ENCODE assay signal across 25 cellular contexts in the genomic region with DNA sequence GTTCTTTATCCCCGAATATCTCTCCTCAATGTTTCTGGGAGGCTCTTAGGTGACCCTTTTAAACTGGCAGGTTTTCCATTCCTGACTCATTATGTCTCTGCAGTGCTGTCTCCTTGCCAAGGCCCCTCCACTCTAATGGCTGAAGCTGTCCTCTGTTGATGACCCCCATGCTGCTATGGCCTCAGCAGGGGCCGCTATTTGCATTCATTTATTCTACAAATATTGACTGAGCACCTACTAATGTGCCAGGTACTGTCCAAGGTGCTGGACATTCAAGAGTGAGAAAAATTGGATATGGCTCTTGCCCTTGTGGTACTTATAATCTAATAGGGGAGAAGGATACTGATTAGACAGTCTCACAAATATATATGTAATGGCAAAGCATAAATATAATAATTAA. TPM values are rescaled to one million over a fixed set of nuclear protein-coding genes. Genes with fewer than 3 reads are reported as not detected.
DNase-seq lines count a peak whose midpoint lies in the region; ATAC-seq, FAIRE-seq and TF ChIP-seq lines count a peak whose summit lies in the region.
"Had no signal": no experiment of that assay in that cellular context is flagged by ENCODE, and none has a peak within 500 bp of the region (broad histone marks: within the 10 kb centered on the region; RNA-seq: fewer than 3 reads in every experiment).

No MANE protein-coding gene starts in this region.

- BruUV-seq in K562 (replicated peaks; lab: Mats Ljungman, UMichigan), result no TSS peak

- CTCF ChIA-PET in HEK293 (lab: Yijun Ruan, JAX), result interaction anchor here (0.7 kb wide), 1 partner anchor 26 kb away, joined by 3 read pairs; no protein-coding TSS in a partner anchor
- CTCF ChIA-PET in K562 (lab: Yijun Ruan, JAX; ENCODE audit: low intra/inter-chr PET ratio), result no interaction called here

- H4K20me1 ChIP-seq in K562 (replicated peaks; ENCODE audit: control insufficient read depth, insufficient read depth, low read length), result no peaks in the 10 kb centered on the region; the same call in 1 of the 2 replicates

- no peak overlapping the region for H2AFZ ChIP-seq in K562 (ENCODE audit: low read depth, low read length)

- no peak overlapping the region for H3K4me2 ChIP-seq in K562 (ENCODE audit: insufficient read depth, low read length)

- H3K9me3 Mint-ChIP-seq in chondrocyte (ENCODE audit: low read depth), result peaks cover 10% of the 10 kb centered on the region

- TF ChIP-seq CTCF in HEK293 (tag by site-specific recombination; IDR thresholded peaks at IDR 0.05), result no peak
- no peak for TF ChIP-seq CTCF in K562 (IDR thresholded peaks at IDR 0.05 in 2 of 3, conservative IDR thresholded peaks at IDR 0.05 in 1 of 3; ENCODE audit: insufficient read depth in 2 of 3, low read depth in 1 of 3, low read length in 3 of 3)
- TF ChIP-seq CTCF in chondrocyte (IDR thresholded peaks at IDR 0.05), result no peak
- no peak for TF ChIP-seq CTCF in vagina (IDR thresholded peaks at IDR 0.05)

- 0% methylated on average over 2 of the region's 2 CpGs for WGBS in K562 (ENCODE audit: insufficient coverage, low coverage, missing lambda C conversion rate)

- H3K36me3 ChIP-seq in HEK293 (ENCODE audit: control insufficient read depth in 2 of 2, insufficient read depth in 1 of 2, low read length in 2 of 2) (no peaks in the 10 kb centered on the region), K562 (ENCODE audit: control insufficient read depth, insufficient read depth, low read length) (no peaks in the 10 kb centered on the region), vagina (no peaks in the 10 kb centered on the region)
- H3K36me3 ChIP-seq: HAP-1 had no signal

- peak; percentile 7 for DNase-seq in ACHN
- peak; percentile 24 for DNase-seq in OCI-M1 (lab: John Stamatoyannopoulos, UW)
- DNase-seq in K562 (ENCODE audit: extremely low read depth in 1 of 4, low spot score in 3 of 4), result no peak
- DNase-seq in chondrocyte (ENCODE audit: low spot score), result no peak
- DNase-seq in islet precursor cell, result no peak
- DNase-seq in vagina (ENCODE audit: extremely low spot score in 2 of 2), result no peak
- DNase-seq: CD4-positive, CD25-positive, alpha-beta regulatory T cell; DMS 273 treated with DMSO at 0.1 percent for 48 hours; DMS79 treated with DMSO at 0.1 percent for 48 hours; NCI-H1105; NCI-H146; NCI-H2029 treated with DMSO at 0.1 percent for 48 hours; NCI-H226; NCI-H524; NCI-H774; SHP77 had no signal

- H3K27me3 ChIP-seq in K562 (ENCODE audit: control insufficient read depth in 2 of 2, insufficient read depth in 2 of 2, low read length in 2 of 2) (no peaks in the 10 kb centered on the region; a peak in 1 of 5 replicates), vagina (no peaks in the 10 kb centered on the region)

- no peaks in the 10 kb centered on the region for H3K36me3 Mint-ChIP-seq in chondrocyte (ENCODE audit: low read depth)
- H3K36me3 Mint-ChIP-seq: CD4-positive, CD25-positive, alpha-beta regulatory T cell had no signal

- no peaks in the 10 kb centered on the region for H3K79me2 ChIP-seq in K562 (ENCODE audit: control insufficient read depth, insufficient read depth, low read length)

- H3K9me3 ChIP-seq in HEK293 (ENCODE audit: control insufficient read depth, insufficient read depth, low read depth, low read length) (no peaks in the 10 kb centered on the region), K562 (replicated peaks; ENCODE audit: control insufficient read depth, insufficient read depth, low read depth, low read length) (no peaks in the 10 kb centered on the region), vagina (no peaks in the 10 kb centered on the region)
- H3K9me3 ChIP-seq: HAP-1 had no signal

- intact Hi-C loops in K562 (cut with micrococcal nuclease), result no loop called here
- intact Hi-C loops in vagina (cut with DNase I), result no loop called here

- no peaks in the 10 kb centered on the region for H3K4me1 Mint-ChIP-seq in chondrocyte (ENCODE audit: low read depth)
- H3K4me1 Mint-ChIP-seq: CD4-positive, CD25-positive, alpha-beta regulatory T cell had no signal

- H3K27me3 Mint-ChIP-seq in chondrocyte (ENCODE audit: low read depth), result no peaks in the 10 kb centered on the region
- H3K27me3 Mint-ChIP-seq: CD4-positive, CD25-positive, alpha-beta regulatory T cell had no signal

- in situ Hi-C loops in ACHN (cut with HindIII; ENCODE audit: low pct_ligation_motif_present, low pct_unique_long_range_greater_than_20kb, low sequenced_read_pairs) (no loop called here), K562 (cut with MboI) (no loop called here)

- POLR2A ChIA-PET in HEK293 (lab: Yijun Ruan, JAX), result no interaction called here
- POLR2A ChIA-PET in K562 (lab: Yijun Ruan, JAX), result no interaction called here

- no peak for TF ChIP-seq EP300 in K562 (IDR thresholded peaks at IDR 0.05; ENCODE audit: low read length)

- H3K9ac ChIP-seq in K562 (ENCODE audit: insufficient read depth in 1 of 2, low read depth in 2 of 2, low read length in 2 of 2), result no peak overlapping the region

- no peaks in the 10 kb centered on the region for H3K9me1 ChIP-seq in K562 (ENCODE audit: control insufficient read depth, insufficient read depth, low read length)

- H3K4me1 ChIP-seq in HEK293 (ENCODE audit: control insufficient read depth, insufficient read depth, low read length) (no peaks in the 10 kb centered on the region), K562 (replicated peaks in 1 of 2; ENCODE audit: control insufficient read depth in 2 of 2, insufficient read depth in 2 of 2, low read length in 2 of 2) (no peaks in the 10 kb centered on the region), vagina (no peaks in the 10 kb centered on the region)
- H3K4me1 ChIP-seq: HAP-1 had no signal

- TF ChIP-seq POLR2A in K562 (conservative IDR thresholded peaks at IDR 0.05) (no peak), vagina (IDR thresholded peaks at IDR 0.05) (no peak)

- TF ChIP-seq RAD21 in K562 (CRISPR knock-in tag; conservative IDR thresholded peaks at IDR 0.05 in 1 of 2, IDR thresholded peaks at IDR 0.05 in 1 of 2), result no peak

- no peak overlapping the region for H3K4me3 Mint-ChIP-seq in chondrocyte (ENCODE audit: unreplicated experiment)
- H3K4me3 Mint-ChIP-seq: CD4-positive, CD25-positive, alpha-beta regulatory T cell had no signal

- H3K27ac Mint-ChIP-seq in chondrocyte (ENCODE audit: unreplicated experiment), result no peak overlapping the region
- H3K27ac Mint-ChIP-seq: CD4-positive, CD25-positive, alpha-beta regulatory T cell had no signal

- H3K27ac ChIP-seq in HEK293 (ENCODE audit: extremely low read depth, low read depth, low read length) (no peak overlapping the region), K562 (ENCODE audit: extremely low read depth, low read depth, low read length) (no peak overlapping the region), vagina (no peak overlapping the region)
- H3K27ac ChIP-seq: SK-N-MC had no signal

- no peak for ATAC-seq in K562
- ATAC-seq in HG03097 (IDR thresholded peaks at IDR 0.05; ENCODE audit: low FRiP score, unreplicated experiment), result no peak

- no peak for FAIRE-seq in K562 (lab: Jason Lieb, UNC)

- H3K4me3 ChIP-seq in HEK293 (ENCODE audit: low read depth, low read length) (no peak overlapping the region), K562 (no peak overlapping the region), vagina (no peak overlapping the region)
- H3K4me3 ChIP-seq: HAP-1, SK-N-MC had no signal

TF ChIP-seq in HEK293, 187 proteins besides CTCF, POLR2A, EP300 and RAD21 (continues in another document):
- TF ChIP-seq ZNF394 (tag by site-specific recombination; IDR thresholded peaks at IDR 0.05; ENCODE audit: borderline replicate concordance) (no peak), ZNF2 (tag by site-specific recombination; IDR thresholded peaks at IDR 0.05) (no peak), EGR2 (tag by site-specific recombination; IDR thresholded peaks at IDR 0.05; ENCODE audit: low read depth) (no peak), KLF8 (tag by site-specific recombination; IDR thresholded peaks at IDR 0.05) (no peak)

TF ChIP-seq in K562, 482 proteins besides CTCF, POLR2A, EP300 and RAD21:
- TF ChIP-seq MIER1 (IDR thresholded peaks at IDR 0.05; ENCODE audit: low read depth) (peak; percentile 81), EHMT2 (IDR thresholded peaks at IDR 0.05) (peak; percentile 87), ZNF436 (CRISPR knock-in tag; IDR thresholded peaks at IDR 0.05) (no peak)
TF ChIP-seq in K562: peak in this region for 2.

RNA-seq across cellular contexts. Expression of gene GP2, which starts 55.4 kb away (rescaled TPM):
- total RNA-seq in K562 (2011; cell fraction: chromatin; rRNA removed; ENCODE audit: low replicate concordance), result not detected in 2 replicates
- total RNA-seq in K562 (2011; cell fraction: nucleolus; rRNA removed), result not detected in 2 replicates
- total RNA-seq in K562 (2011; cell fraction: nucleoplasm; rRNA removed), result not detected in 2 replicates
- total RNA-seq in K562 (2014; rRNA removed), result not detected in 2 replicates
- not detected in 2 replicates for total RNA-seq in K562 (2014; rRNA removed; fragmentation: Illumina TruSeq; extraction: Trizol)
- total RNA-seq in K562 (2015; rRNA removed; fragmentation: Illumina TruSeq; extraction: Trizol), result not detected in 2 replicates
- 5.9 and 6.1 TPM in 2 replicates for total RNA-seq in K562 (2021)
- polyA plus RNA-seq in K562 (2011; rRNA removed), result not detected in 2 replicates
- not detected in 2 replicates for polyA plus RNA-seq in K562 (2011; cell fraction: cytosol; rRNA removed)
- not detected in 2 replicates for polyA plus RNA-seq in K562 (2011; cell fraction: nucleus; rRNA removed)
- polyA plus RNA-seq in K562 (2012), result not detected in 2 replicates
- polyA plus RNA-seq in K562 (2014; fragmentation: Illumina TruSeq; extraction: Trizol), result not detected in 2 replicates
- polyA plus RNA-seq in K562 (2014; fragmentation: Nextera tagmentation; extraction: Ambion mirVana), result not detected
- not detected in 2 replicates for polyA plus RNA-seq in K562 (2014; rRNA removed)
- polyA minus RNA-seq in K562 (2011; rRNA and poly(A)+ RNA removed), result not detected in 2 replicates
- not detected in 2 replicates for polyA minus RNA-seq in K562 (2011; cell fraction: cytosol; rRNA and poly(A)+ RNA removed)
- not detected in 2 replicates for polyA minus RNA-seq in K562 (2011; cell fraction: nucleus; rRNA and poly(A)+ RNA removed)
- not detected in 3 replicates for total RNA-seq in chondrocyte
- not detected for total RNA-seq in vagina
- total RNA-seq: A673; CD4-positive, CD25-positive, alpha-beta regulatory T cell; HT1080; MCF 10A; RPMI7951 had no signal
- polyA plus RNA-seq: BJ; CD4-positive, CD25-positive, alpha-beta regulatory T cell had no signal

Comparison
In these comparisons a context has a peak if more than half of its experiments do, and no peak if none do; other contexts are left out.
1. DNase-seq: peak in ACHN (single experiment) and OCI-M1 (single experiment); none in K562 (0 of 4), chondrocyte (single experiment), islet precursor cell (single experiment) and vagina (0 of 2).